ENCODE assay signal across 8 cellular contexts in genomic region chr13:110412132-110412912, GRCh38.
DNase-seq lines count a peak whose midpoint lies in the region; ATAC-seq, FAIRE-seq and TF ChIP-seq lines count a peak whose summit lies in the region.

No MANE protein-coding gene starts in this region.

- no peaks in the 10 kb centered on the region for H3K36me3 Mint-ChIP-seq in activated B cell treated with CpG ODN at 0.5 μM for 24 hours (ENCODE audit: low read depth)

- no peak overlapping the region for H3K4me3 Mint-ChIP-seq in activated B cell treated with CpG ODN at 0.5 μM for 24 hours

- peaks cover 3% of the 10 kb centered on the region for H3K4me1 Mint-ChIP-seq in activated B cell treated with CpG ODN at 0.5 μM for 24 hours

- peak; percentile 83 for ATAC-seq in HG02852 (IDR thresholded peaks at IDR 0.05; ENCODE audit: unreplicated experiment)
- ATAC-seq in activated B cell treated with CpG ODN at 0.5 μM for 24 hours (ENCODE audit: low read depth), result peak; percentile 90

- peaks cover 24% of the 10 kb centered on the region for H3K27me3 Mint-ChIP-seq in activated B cell treated with CpG ODN at 0.5 μM for 24 hours

- no peak overlapping the region for H3K27ac Mint-ChIP-seq in activated B cell treated with CpG ODN at 0.5 μM for 24 hours

- no peaks in the 10 kb centered on the region for H3K9me3 Mint-ChIP-seq in activated B cell treated with CpG ODN at 0.5 μM for 24 hours

- TF ChIP-seq POLR2A in GM12892 (IDR thresholded peaks at IDR 0.05; ENCODE audit: low read depth, low read length), result no peak

- DNase-seq in A172 (ENCODE audit: low spot score), result peak; percentile 98
- DNase-seq in GM12892 (ENCODE audit: insufficient read length), result peak; percentile 62
- peak; percentile 36 for DNase-seq in NCI-H146 (lab: John Stamatoyannopoulos, UW)
- DNase-seq in activated B cell treated with CpG ODN at 0.5 μM for 24 hours, result peak; percentile 39
- DNase-seq in cerebellum (ENCODE audit: low spot score), result peak; percentile 62
- peak; percentile 98 for DNase-seq in kidney tubule cell (ENCODE audit: low spot score)
- peak; percentile 16 to 51 (median 44) for DNase-seq in stimulated activated CD4-positive, alpha-beta T cell treated with anti-CD3 and anti-CD28 coated beads, Interleukin-1b, Interleukin-23, amount 100 ng/mL, for 24 hours (ENCODE audit: low read depth in 4 of 4, low spot score in 1 of 4)

- peak; percentile 71 for TF ChIP-seq CTCF in activated B cell treated with CpG ODN at 0.5 μM for 24 hours (IDR thresholded peaks at IDR 0.05)

- FAIRE-seq in GM12892 (lab: Jason Lieb, UNC), result peak; percentile 93

- CTCF ChIA-PET in activated B cell treated with CpG ODN at 0.5 μM for 24 hours (lab: Charles Lee), result interaction anchor here (0.9 to 3.3 kb wide), 4 partner anchors 44 to 1451 kb away, joined by 4 to 39 read pairs (median 14); no protein-coding TSS in a partner anchor

- intact Hi-C loops in activated B cell treated with CpG ODN at 0.5 μM for 24 hours (cut with micrococcal nuclease), result loop anchor here (2.0 kb wide), 1 partner anchor 1268 kb away; no protein-coding TSS in a partner anchor

- POLR2A ChIA-PET in activated B cell treated with CpG ODN at 0.5 μM for 24 hours (lab: Charles Lee), result no interaction called here

Comparison
In these comparisons a context has a peak if more than half of its experiments do, and no peak if none do; other contexts are left out.
1. Peak in every context shown above with its lines: DNase-seq and ATAC-seq.
2. DNase-seq: peak in every context shown above with its lines; median percentile 98 in A172; 98 in kidney tubule cell; 62 in GM12892; 62 in cerebellum; 44 in stimulated activated CD4-positive, alpha-beta T cell treated with anti-CD3 and anti-CD28 coated beads, Interleukin-1b, Interleukin-23, amount 100 ng/mL, for 24 hours; 39 in activated B cell treated with CpG ODN at 0.5 μM for 24 hours; 36 in NCI-H146.